15 cellular contexts compared by ENCODE assay signal in the genomic region with DNA sequence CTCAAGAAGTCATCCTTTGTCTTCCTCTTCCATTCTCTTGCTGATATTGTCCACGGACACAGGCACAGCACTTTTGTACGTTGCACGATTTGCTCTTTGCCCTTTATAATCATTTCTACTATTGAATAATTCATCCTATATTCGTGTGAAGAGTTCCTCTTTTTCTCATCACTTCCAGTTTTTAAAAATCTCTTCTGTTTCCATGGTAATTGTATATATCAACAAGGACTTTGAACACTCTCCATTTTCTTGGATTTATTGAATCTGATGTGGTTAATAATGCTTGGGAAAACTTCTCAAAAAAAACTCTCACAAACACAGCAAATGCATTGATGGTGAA. TPM values are rescaled to one million over a fixed set of nuclear protein-coding genes. Genes with fewer than 3 reads are reported as not detected.
DNase-seq lines count a peak whose midpoint lies in the region; ATAC-seq lines count a peak whose summit lies in the region.
"Had no signal": no experiment of that assay in that cellular context is flagged by ENCODE, and none has a peak within 500 bp of the region (broad histone marks: within the 10 kb centered on the region; RNA-seq: fewer than 3 reads in every experiment).

No MANE protein-coding gene starts in this region.

- H3K4me3 ChIP-seq in CD4-positive, alpha-beta memory T cell (ENCODE audit: low read length in 2 of 2) = no peak overlapping the region
- H3K4me3 ChIP-seq: SK-N-MC, tibial nerve had no signal

- no peak overlapping the region for H3K27ac ChIP-seq in CD4-positive, alpha-beta memory T cell (ENCODE audit: low read depth, low read length)
- H3K27ac ChIP-seq: SK-N-MC, tibial nerve had no signal

- H3K9me3 Mint-ChIP-seq in CD4-positive, alpha-beta memory T cell = peaks cover 0 to 8% (median 0%) of the 10 kb centered on the region in 8 donors
- H3K9me3 Mint-ChIP-seq in activated CD4-positive, alpha-beta memory T cell treated with anti-CD3 and anti-CD28 coated beads, Interleukin-2, amount 10 ng/mL, durations not matched to agents 7 days and 5 days = peaks cover 5% of the 10 kb centered on the region
- H3K9me3 Mint-ChIP-seq in naive B cell = peaks cover 0 to 10% (median 5%) of the 10 kb centered on the region in 7 donors

- CTCF ChIA-PET in CD4-positive, alpha-beta memory T cell (lab: Charles Lee; ENCODE audit: partially characterized antibody) = no interaction called here
- CTCF ChIA-PET in activated CD4-positive, alpha-beta memory T cell treated with anti-CD3 and anti-CD28 coated beads, Interleukin-2, amount 10 ng/mL, durations not matched to agents 7 days and 5 days (lab: Charles Lee) = interaction anchor here (1.5 kb wide), 1 partner anchor 44 kb away, joined by 3 read pairs; no protein-coding TSS in a partner anchor

- intact Hi-C loops in CD4-positive, alpha-beta memory T cell (cut with micrococcal nuclease) = no loop called here
- intact Hi-C loops in Right ventricle myocardium inferior (cut with DNase I) = no loop called here

- no peaks in the 10 kb centered on the region for H3K9me3 ChIP-seq in CD4-positive, alpha-beta memory T cell (ENCODE audit: control insufficient read depth in 1 of 2, low read length in 2 of 2)
- H3K9me3 ChIP-seq: tibial nerve had no signal

- POLR2A ChIA-PET in CD4-positive, alpha-beta memory T cell (lab: Charles Lee; ENCODE audit: partially characterized antibody) = interaction anchor here (0.9 to 15.2 kb wide), 3 partner anchors 39 to 94 kb away, joined by 3 to 531 read pairs (median 38); a partner anchor contains a TSS
- POLR2A ChIA-PET in activated CD4-positive, alpha-beta memory T cell treated with anti-CD3 and anti-CD28 coated beads, Interleukin-2, amount 10 ng/mL, durations not matched to agents 7 days and 5 days (lab: Charles Lee) = interaction anchor here (0.9 to 1.8 kb wide), 3 partner anchors 14 to 91 kb away, joined by 3 to 5 read pairs (median 4); a partner anchor contains a TSS

- peak overlapping the region in 3 of 7 donors; percentile 13 to 54 (median 43) for H3K27ac Mint-ChIP-seq in CD4-positive, alpha-beta memory T cell
- H3K27ac Mint-ChIP-seq in activated CD4-positive, alpha-beta memory T cell treated with anti-CD3 and anti-CD28 coated beads, Interleukin-2, amount 10 ng/mL, durations not matched to agents 7 days and 5 days = peak overlapping the region; percentile 40
- peak overlapping the region; percentile 97 to 100 (median 98) for H3K27ac Mint-ChIP-seq in naive B cell

- peaks cover 68 to 97% (median 77%) of the 10 kb centered on the region in 4 donors for H3K4me1 Mint-ChIP-seq in CD4-positive, alpha-beta memory T cell
- peaks cover 89% of the 10 kb centered on the region for H3K4me1 Mint-ChIP-seq in activated CD4-positive, alpha-beta memory T cell treated with anti-CD3 and anti-CD28 coated beads, Interleukin-2, amount 10 ng/mL, durations not matched to agents 7 days and 5 days
- peaks cover 78 to 98% (median 94%) of the 10 kb centered on the region in 3 donors for H3K4me1 Mint-ChIP-seq in naive B cell

- H3K4me3 Mint-ChIP-seq in CD4-positive, alpha-beta memory T cell = peak overlapping the region in 5 of 8 donors; percentile 22 to 84 (median 70)
- H3K4me3 Mint-ChIP-seq in activated CD4-positive, alpha-beta memory T cell treated with anti-CD3 and anti-CD28 coated beads, Interleukin-2, amount 10 ng/mL, durations not matched to agents 7 days and 5 days = no peak overlapping the region
- H3K4me3 Mint-ChIP-seq in naive B cell = peak overlapping the region; percentile 61 to 89 (median 82)

- H3K27me3 Mint-ChIP-seq in CD4-positive, alpha-beta memory T cell = no peaks in the 10 kb centered on the region
- H3K27me3 Mint-ChIP-seq in activated CD4-positive, alpha-beta memory T cell treated with anti-CD3 and anti-CD28 coated beads, Interleukin-2, amount 10 ng/mL, durations not matched to agents 7 days and 5 days = no peaks in the 10 kb centered on the region
- no peaks in the 10 kb centered on the region for H3K27me3 Mint-ChIP-seq in naive B cell

- H3K27me3 ChIP-seq in CD4-positive, alpha-beta memory T cell (ENCODE audit: insufficient read depth, low read length) = no peaks in the 10 kb centered on the region
- H3K27me3 ChIP-seq: tibial nerve had no signal

- H3K4me1 ChIP-seq in CD4-positive, alpha-beta memory T cell (ENCODE audit: insufficient read depth, low read length) = peaks cover 88% of the 10 kb centered on the region
- H3K4me1 ChIP-seq: tibial nerve had no signal

- in situ Hi-C loops in KBM-7 (cut with MboI; ENCODE audit: low pct_unique_long_range_greater_than_20kb, low sequenced_read_pairs) = no loop called here

- peak; percentile 33 to 51 for ATAC-seq in naive B cell (ENCODE audit: low read depth in 2 of 2)
- ATAC-seq in Right ventricle myocardium inferior = no peak

- no peak for DNase-seq in CD4-positive, alpha-beta memory T cell
- DNase-seq in KBM-7 (peak; percentile 62), naive B cell (peak; percentile 61), cerebellum (ENCODE audit: low spot score) (no peak), Right ventricle myocardium inferior (ENCODE audit: missing footprints) (no peak), NCI-H1092 (lab: John Stamatoyannopoulos, UW) (no peak), NCI-H69 (lab: John Stamatoyannopoulos, UW) (no peak)
- no peak for DNase-seq in activated CD4-positive, alpha-beta memory T cell treated with anti-CD3 and anti-CD28 coated beads, Interleukin-2, amount 10 ng/mL, durations not matched to agents 7 days and 5 days
- DNase-seq: activated CD8-positive, alpha-beta memory T cell treated with anti-CD3 and anti-CD28 coated beads, Interleukin-2, amount 50 U/mL, for 4 hours; DND-41; foreskin melanocyte; kidney; NCI-H2107 had no signal

- H3K36me3 Mint-ChIP-seq in CD4-positive, alpha-beta memory T cell = peaks cover 53 to 59% of the 10 kb centered on the region in 2 donors
- H3K36me3 Mint-ChIP-seq in activated CD4-positive, alpha-beta memory T cell treated with anti-CD3 and anti-CD28 coated beads, Interleukin-2, amount 10 ng/mL, durations not matched to agents 7 days and 5 days (ENCODE audit: low read depth) = peaks cover 79% of the 10 kb centered on the region
- peaks cover 34 to 43% of the 10 kb centered on the region in 2 donors for H3K36me3 Mint-ChIP-seq in naive B cell

- H3K36me3 ChIP-seq in CD4-positive, alpha-beta memory T cell (ENCODE audit: insufficient read depth, low read length) = no peaks in the 10 kb centered on the region
- H3K36me3 ChIP-seq: tibial nerve had no signal

RNA-seq across cellular contexts. Expression of a gene that starts 40.9 kb away (rescaled TPM):
- 100 to 1,000 TPM; 224 to 226 TPM for total RNA-seq in CD4-positive, alpha-beta memory T cell
- 100 to 1,000 TPM; 281 to 288 TPM for polyA plus RNA-seq in CD4-positive, alpha-beta memory T cell
- 100 to 1,000 TPM; 153 to 161 TPM for total RNA-seq in activated CD4-positive, alpha-beta memory T cell treated with anti-CD3 and anti-CD28 coated beads, Interleukin-2, amount 10 ng/mL, durations not matched to agents 7 days and 5 days
- polyA plus RNA-seq in naive B cell (ENCODE audit: low read depth in 6 of 6) = 100 to 1,000 TPM; 219 to 439 (median 284) TPM
- total RNA-seq in cerebellum = 194 TPM
- 44.2 TPM for total RNA-seq in Right ventricle myocardium inferior

Comparison
In these comparisons a context has a peak if more than half of its experiments do, and no peak if none do; other contexts are left out.
1. DNase-seq: peak in KBM-7 (single experiment) and naive B cell (single experiment); none in CD4-positive, alpha-beta memory T cell (0 of 5), activated CD4-positive, alpha-beta memory T cell treated with anti-CD3 and anti-CD28 coated beads, Interleukin-2, amount 10 ng/mL, durations not matched to agents 7 days and 5 days (single experiment), cerebellum (single experiment), Right ventricle myocardium inferior (single experiment), NCI-H1092 (single experiment) and NCI-H69 (single experiment).